Comparison of ENCODE assay signal across 8 cellular contexts in the genomic region with DNA sequence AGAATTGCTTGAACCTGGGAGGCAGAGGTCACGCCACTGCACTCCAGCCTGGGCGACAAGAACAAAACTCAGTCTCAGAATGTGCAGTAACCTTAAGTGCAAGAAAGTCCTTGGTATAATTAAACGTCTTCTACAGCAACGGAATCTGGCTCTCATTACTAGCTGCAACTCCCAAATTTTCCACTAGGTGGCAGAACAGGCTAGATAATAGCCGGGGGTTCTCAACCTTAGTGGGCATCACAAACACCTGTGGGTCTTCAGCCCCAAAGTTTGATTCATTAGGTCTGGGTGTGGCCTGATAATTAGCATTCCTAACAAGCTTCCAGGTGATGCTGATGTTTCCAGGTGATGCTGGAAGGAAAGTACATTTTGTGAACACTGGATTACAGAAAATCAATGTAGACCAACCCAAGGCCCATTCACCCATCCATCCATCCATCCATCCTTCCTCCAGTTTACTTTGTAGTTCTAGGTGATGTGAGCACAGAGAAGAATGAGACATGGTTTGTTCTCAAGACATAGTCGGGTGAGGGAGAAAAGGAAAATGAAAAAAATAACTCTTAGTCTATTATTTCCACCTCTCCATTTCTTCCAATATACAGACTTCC. TPM values are rescaled to one million over a fixed set of nuclear protein-coding genes. Genes with fewer than 3 reads are reported as not detected.
DNase-seq lines count a peak whose midpoint lies in the region; ATAC-seq and TF ChIP-seq lines count a peak whose summit lies in the region.

No MANE protein-coding gene starts in this region.

- no peak overlapping the region for H3K4me3 ChIP-seq in SJSA1

- ATAC-seq in HG03108 (IDR thresholded peaks at IDR 0.05; ENCODE audit: unreplicated experiment) = no peak

- H3K27ac Mint-ChIP-seq in progenitor cell of endocrine pancreas = peak overlapping the region; percentile 12

- peak; percentile 91 for TF ChIP-seq CTCF in progenitor cell of endocrine pancreas (IDR thresholded peaks at IDR 0.05; ENCODE audit: unreplicated experiment)

- H3K36me3 Mint-ChIP-seq in progenitor cell of endocrine pancreas (ENCODE audit: insufficient read depth) = no peaks in the 10 kb centered on the region

- no peaks in the 10 kb centered on the region for H3K27me3 ChIP-seq in SJSA1 (replicated peaks)

- no peaks in the 10 kb centered on the region for H3K4me1 Mint-ChIP-seq in progenitor cell of endocrine pancreas (ENCODE audit: low read depth)

- no peaks in the 10 kb centered on the region for H3K4me1 ChIP-seq in SJSA1 (replicated peaks)

- H3K27me3 Mint-ChIP-seq in progenitor cell of endocrine pancreas = no peaks in the 10 kb centered on the region

- no peaks in the 10 kb centered on the region for H3K9me3 ChIP-seq in SJSA1 (replicated peaks)

- no peak overlapping the region for H3K27ac ChIP-seq in SJSA1

- H3K9me3 Mint-ChIP-seq in progenitor cell of endocrine pancreas (ENCODE audit: low read depth) = no peaks in the 10 kb centered on the region

- DNase-seq in SHP77 treated with DMSO at 0.1 percent for 48 hours (lab: John Stamatoyannopoulos, UW) (peak; percentile 3), SHP77 (lab: John Stamatoyannopoulos, UW) (no peak), HUDEP-2 (lab: John Stamatoyannopoulos, UW; ENCODE audit: unreplicated experiment in 76 of 76) (peak in 44 of 76 experiments; percentile 3 to 60 (median 34)), SJSA1 (ENCODE audit: low read depth in 1 of 2, low spot score in 2 of 2) (peak; percentile 21 to 47), globus pallidus (ENCODE audit: low spot score) (peak; percentile 42), progenitor cell of endocrine pancreas (ENCODE audit: low spot score, unreplicated experiment) (peak; percentile 63)
- peak; percentile 53 for DNase-seq in activated gamma-delta T cell treated with anti-CD3 and anti-CD28 coated beads, Interleukin-2, amount 50 U/mL, for 16 hours (ENCODE audit: low read depth)

- H3K4me3 Mint-ChIP-seq in progenitor cell of endocrine pancreas (ENCODE audit: low read depth) = no peak overlapping the region

- H3K36me3 ChIP-seq in SJSA1 = 0 out of 2 replicates have a peak, but pooled peaks cover 3% of the 10 kb centered on the region

RNA-seq across cellular contexts. Expression of a gene that starts 37.3 kb away (rescaled TPM):
- 12.3 and 17.9 TPM in 2 replicates for total RNA-seq in SJSA1 (2014; rRNA removed; shearing (Covaris generic))
- 66.0 and 66.1 TPM in 2 replicates for total RNA-seq in progenitor cell of endocrine pancreas

RNA-seq across cellular contexts. Expression of a gene that starts 41.7 kb away (rescaled TPM):
- total RNA-seq in SJSA1 (2014; rRNA removed; shearing (Covaris generic)) = 5.1 TPM in 2 replicates
- total RNA-seq in progenitor cell of endocrine pancreas = 22.1 and 23.4 TPM in 2 replicates

Comparison
In these comparisons a context has a peak if more than half of its experiments do, and no peak if none do; other contexts are left out.
1. DNase-seq: peak in SHP77 treated with DMSO at 0.1 percent for 48 hours (single experiment), HUDEP-2 (44 of 76), SJSA1 (2 of 2), activated gamma-delta T cell treated with anti-CD3 and anti-CD28 coated beads, Interleukin-2, amount 50 U/mL, for 16 hours (single experiment), globus pallidus (single experiment) and progenitor cell of endocrine pancreas (single experiment); none in SHP77 (0 of 2).